ENCODE assay signal across 11 cellular contexts in genomic region chr9:89445801-89446228, GRCh38. TPM values are rescaled to one million over a fixed set of nuclear protein-coding genes. Genes with fewer than 3 reads are reported as not detected.
DNase-seq lines count a peak whose midpoint lies in the region; ATAC-seq and TF ChIP-seq lines count a peak whose summit lies in the region.
"Had no signal": no experiment of that assay in that cellular context is flagged by ENCODE, and none has a peak within 500 bp of the region (broad histone marks: within the 10 kb centered on the region; RNA-seq: fewer than 3 reads in every experiment).

No MANE protein-coding gene starts in this region.

- no peak for TF ChIP-seq CTCF in tibial artery (IDR thresholded peaks at IDR 0.05)

- H3K4me1 ChIP-seq in effector memory CD4-positive, alpha-beta T cell (ENCODE audit: control insufficient read depth, insufficient read depth, low read length, poor library complexity, severe bottlenecking) = peaks cover 93% of the 10 kb centered on the region
- H3K4me1 ChIP-seq in tibial artery = no peaks in the 10 kb centered on the region

- no peaks in the 10 kb centered on the region for H3K9me3 ChIP-seq in T-helper 17 cell (ENCODE audit: control insufficient read depth, low read length, poor library complexity, severe bottlenecking)
- H3K9me3 ChIP-seq in effector memory CD4-positive, alpha-beta T cell (ENCODE audit: control insufficient read depth, low read length) = no peaks in the 10 kb centered on the region
- no peaks in the 10 kb centered on the region for H3K9me3 ChIP-seq in tibial artery
- H3K9me3 ChIP-seq: esophagus muscularis mucosa, transverse colon had no signal

- H3K4me3 ChIP-seq in effector memory CD4-positive, alpha-beta T cell (ENCODE audit: insufficient read depth, low read depth, low read length, poor library complexity, severe bottlenecking) = no peak overlapping the region
- no peak overlapping the region for H3K4me3 ChIP-seq in tibial artery
- H3K4me3 ChIP-seq: esophagus muscularis mucosa, transverse colon had no signal

- H3K27ac ChIP-seq in effector memory CD4-positive, alpha-beta T cell (ENCODE audit: insufficient read depth, low read length, poor library complexity, severe bottlenecking) = peak overlapping the region; percentile 61
- H3K27ac ChIP-seq in tibial artery = no peak overlapping the region
- H3K27ac ChIP-seq: esophagus muscularis mucosa, transverse colon had no signal

- H3K36me3 Mint-ChIP-seq in T-helper 2 cell treated with Interferon-gamma antibody and Interleukin-4, amounts not matched to agents 5 μg/mL and 100 μg/mL, for 36 hours (ENCODE audit: low read depth) = peaks cover 57% of the 10 kb centered on the region
- H3K36me3 Mint-ChIP-seq in T-helper 17 cell (ENCODE audit: low read depth) = peaks cover 13% of the 10 kb centered on the region

- no peaks in the 10 kb centered on the region for H3K27me3 ChIP-seq in effector memory CD4-positive, alpha-beta T cell (replicated peaks; ENCODE audit: control insufficient read depth, insufficient read depth, low read length, poor library complexity, severe bottlenecking)
- no peaks in the 10 kb centered on the region for H3K27me3 ChIP-seq in tibial artery
- H3K27me3 ChIP-seq: esophagus muscularis mucosa, transverse colon had no signal

- peaks cover 72% of the 10 kb centered on the region for H3K4me1 Mint-ChIP-seq in T-helper 2 cell treated with Interferon-gamma antibody and Interleukin-4, amounts not matched to agents 5 μg/mL and 100 μg/mL, for 36 hours (ENCODE audit: low read depth)
- peaks cover 67% of the 10 kb centered on the region for H3K4me1 Mint-ChIP-seq in T-helper 17 cell

- H3K4me3 Mint-ChIP-seq in T-helper 2 cell treated with Interferon-gamma antibody and Interleukin-4, amounts not matched to agents 5 μg/mL and 100 μg/mL, for 36 hours = peak overlapping the region; percentile 6
- peak overlapping the region; percentile 82 for H3K4me3 Mint-ChIP-seq in T-helper 17 cell

- intact Hi-C loops in posterior vena cava (cut with DNase I) (no loop called here), tibial artery (cut with DNase I; ENCODE audit: low total_unique reads) (no loop called here)

- H3K27ac Mint-ChIP-seq in T-helper 2 cell treated with Interferon-gamma antibody and Interleukin-4, amounts not matched to agents 5 μg/mL and 100 μg/mL, for 36 hours = peak overlapping the region; percentile 71
- H3K27ac Mint-ChIP-seq in T-helper 17 cell = peak overlapping the region; percentile 98

- DNase-seq in T-helper 2 cell treated with Interferon-gamma antibody and Interleukin-4, amounts not matched to agents 5 μg/mL and 100 μg/mL, for 36 hours (ENCODE audit: low spot score) = no peak
- DNase-seq in T-helper 2 cell (no peak), T-helper 17 cell (no peak), posterior vena cava (ENCODE audit: low spot score) (peak; percentile 60), DMS53 treated with DMSO at 0.1 percent for 48 hours (lab: John Stamatoyannopoulos, UW; ENCODE audit: unreplicated experiment) (no peak), tibial artery (no peak), 8988T (no peak)
- no peak for DNase-seq in effector memory CD4-positive, alpha-beta T cell
- DNase-seq: NCI-H82, transverse colon had no signal

- no peaks in the 10 kb centered on the region for H3K27me3 Mint-ChIP-seq in T-helper 2 cell treated with Interferon-gamma antibody and Interleukin-4, amounts not matched to agents 5 μg/mL and 100 μg/mL, for 36 hours (ENCODE audit: low read depth)
- H3K27me3 Mint-ChIP-seq in T-helper 17 cell = no peaks in the 10 kb centered on the region

- ATAC-seq in T-helper 17 cell = no peak

- H3K36me3 ChIP-seq in effector memory CD4-positive, alpha-beta T cell (ENCODE audit: control insufficient read depth, insufficient read depth, low read length) = peaks cover 17% of the 10 kb centered on the region
- no peaks in the 10 kb centered on the region for H3K36me3 ChIP-seq in tibial artery
- H3K36me3 ChIP-seq: esophagus muscularis mucosa, transverse colon had no signal

- H3K9me3 Mint-ChIP-seq in T-helper 2 cell treated with Interferon-gamma antibody and Interleukin-4, amounts not matched to agents 5 μg/mL and 100 μg/mL, for 36 hours = no peaks in the 10 kb centered on the region

RNA-seq across cellular contexts. Expression of gene SEMA4D, which starts 52.1 kb away (rescaled TPM):
- 100 to 1,000 TPM; 250 to 312 TPM for total RNA-seq in T-helper 17 cell
- 10 to 100 TPM; 10.0 to 14.1 TPM for total RNA-seq in posterior vena cava

Comparison
In these comparisons a context has a peak if more than half of its experiments do, and no peak if none do; other contexts are left out.
1. RNA of gene SEMA4D, which starts 52.1 kb away (total RNA-seq): 250 to 312 TPM in T-helper 17 cell; 10.0 to 14.1 TPM in posterior vena cava; every median in the first group is over 10 times any median in the second.